1 cellular context compared by ENCODE assay signal in genomic region chr15:69082041-69082502, GRCh38.
TF ChIP-seq lines count a peak whose summit lies in the region.

No MANE protein-coding gene starts in this region.

TF ChIP-seq in H1, 55 proteins besides CTCF, POLR2A, EP300 and RAD21:
- TF ChIP-seq SP2 (IDR thresholded peaks at IDR 0.05; ENCODE audit: low read length) (no peak), E2F6 (IDR thresholded peaks at IDR 0.05) (no peak), USF2 (IDR thresholded peaks at IDR 0.05; ENCODE audit: low read length) (no peak), TCF12 (IDR thresholded peaks at IDR 0.05; ENCODE audit: low read depth, low read length) (no peak), HDAC2 (IDR thresholded peaks at IDR 0.05; ENCODE audit: borderline replicate concordance in 1 of 2, low read depth in 2 of 2, low read length in 2 of 2) (no peak), SP1 (IDR thresholded peaks at IDR 0.05; ENCODE audit: low read depth, low read length) (no peak), RBBP5 (IDR thresholded peaks at IDR 0.05; ENCODE audit: borderline replicate concordance, low read depth, low read length) (no peak), EGR1 (IDR thresholded peaks at IDR 0.05; ENCODE audit: borderline replicate concordance, low read depth, low read length) (no peak), CTBP2 (IDR thresholded peaks at IDR 0.05; ENCODE audit: borderline replicate concordance, insufficient read depth, insufficient read length, low read length) (no peak)
